19 cellular contexts compared by ENCODE assay signal in the genomic region with DNA sequence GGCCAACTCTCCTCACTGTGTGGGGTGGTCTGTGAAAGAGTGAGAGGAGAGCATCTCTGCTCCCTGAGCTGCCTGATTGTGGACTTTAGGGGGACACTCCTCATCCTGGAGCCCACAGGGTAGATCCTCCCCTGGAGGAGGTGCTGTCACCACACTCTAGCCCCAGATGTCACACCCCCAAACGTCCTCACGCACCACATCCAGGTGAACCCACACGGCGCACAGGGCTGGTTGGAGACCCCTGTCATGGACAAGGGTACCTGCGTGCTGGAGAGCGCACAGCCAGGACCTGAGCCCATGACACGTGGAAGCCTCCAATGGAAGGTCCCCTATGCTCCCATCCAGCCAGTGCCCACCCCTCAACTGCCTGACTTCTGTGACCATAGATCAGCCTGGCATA. TPM values are rescaled to one million over a fixed set of nuclear protein-coding genes. Genes with fewer than 3 reads are reported as not detected.
DNase-seq lines count a peak whose midpoint lies in the region; ATAC-seq, FAIRE-seq and TF ChIP-seq lines count a peak whose summit lies in the region.
"Had no signal": no experiment of that assay in that cellular context is flagged by ENCODE, and none has a peak within 500 bp of the region (broad histone marks: within the 10 kb centered on the region; RNA-seq: fewer than 3 reads in every experiment).

No MANE protein-coding gene starts in this region.

- TF ChIP-seq CTCF in CD14-positive monocyte (IDR thresholded peaks at IDR 0.05): no peak
- TF ChIP-seq CTCF in osteoblast (IDR thresholded peaks at IDR 0.05; ENCODE audit: extremely low read depth, low read depth, low read length): no peak
- no peak for TF ChIP-seq CTCF in Calu3 (IDR thresholded peaks at IDR 0.05; ENCODE audit: unreplicated experiment)

- H3K4me3 Mint-ChIP-seq in CD14-positive monocyte (no peak overlapping the region), Calu3 (ENCODE audit: low read depth, unreplicated experiment) (no peak overlapping the region)
- H3K4me3 Mint-ChIP-seq: CD4-positive, alpha-beta memory T cell had no signal

- H4K20me1 ChIP-seq in osteoblast (ENCODE audit: insufficient read depth, low read length): no peaks in the 10 kb centered on the region

- no peak overlapping the region for H3K4me3 ChIP-seq in osteoblast (ENCODE audit: insufficient read depth, low read length)
- H3K4me3 ChIP-seq: A549, GM23248 had no signal

- H3K9me3 Mint-ChIP-seq in CD14-positive monocyte (peaks cover 0 to 3% (median 0%) of the 10 kb centered on the region in 7 donors), Calu3 (ENCODE audit: low read depth, unreplicated experiment) (no peaks in the 10 kb centered on the region)
- H3K9me3 Mint-ChIP-seq: CD4-positive, alpha-beta memory T cell had no signal

- peaks cover 10% of the 10 kb centered on the region for H3K27me3 ChIP-seq in osteoblast (ENCODE audit: insufficient read depth, low read length)

- CTCF ChIA-PET in Calu3 (lab: Charles Lee): no interaction called here

- H3K36me3 ChIP-seq in osteoblast (ENCODE audit: insufficient read depth, low read length): no peaks in the 10 kb centered on the region

- ATAC-seq in esophagus mucosa: peak; percentile 27
- ATAC-seq: A549 had no signal

- H3K27ac Mint-ChIP-seq in CD14-positive monocyte (no peak overlapping the region), Calu3 (ENCODE audit: unreplicated experiment) (no peak overlapping the region)

- H2AFZ ChIP-seq in osteoblast (ENCODE audit: low read length): no peak overlapping the region
- H2AFZ ChIP-seq: GM23248 had no signal

- H3K4me1 ChIP-seq in osteoblast (ENCODE audit: insufficient read depth, low read length): no peaks in the 10 kb centered on the region
- H3K4me1 ChIP-seq: A549 had no signal

- no peaks in the 10 kb centered on the region for H3K79me2 ChIP-seq in osteoblast (ENCODE audit: insufficient read depth, low read length)

- H3K4me1 Mint-ChIP-seq in CD14-positive monocyte (no peaks in the 10 kb centered on the region), Calu3 (ENCODE audit: low read depth, unreplicated experiment) (peaks cover 13% of the 10 kb centered on the region)
- H3K4me1 Mint-ChIP-seq: CD4-positive, alpha-beta memory T cell had no signal

- intact Hi-C loops in CD14-positive monocyte (cut with micrococcal nuclease): no loop called here
- intact Hi-C loops in Calu3 (cut with micrococcal nuclease; ENCODE audit: unreplicated experiment): no loop called here

- H3K27ac ChIP-seq in osteoblast (ENCODE audit: low read depth, low read length): no peak overlapping the region
- H3K27ac ChIP-seq: 22Rv1, A549, C4-2B, GM23248 had no signal

- H3K36me3 Mint-ChIP-seq in CD14-positive monocyte: no peaks in the 10 kb centered on the region
- H3K36me3 Mint-ChIP-seq in Calu3 (ENCODE audit: insufficient read depth, unreplicated experiment): peaks cover 12% of the 10 kb centered on the region
- H3K36me3 Mint-ChIP-seq: CD4-positive, alpha-beta memory T cell had no signal

- BruUV-seq in Calu3 (replicated peaks; lab: Mats Ljungman, UMichigan): no TSS peak

- no peak overlapping the region for H3K4me2 ChIP-seq in osteoblast (ENCODE audit: insufficient read depth, low read length)
- H3K4me2 ChIP-seq: A549 had no signal

- DNase-seq in activated effector memory CD4-positive, alpha-beta T cell treated with anti-CD3 and anti-CD28 coated beads, Interleukin-2, amount 50 U/mL, for 16 hours: peak; percentile 54
- DNase-seq in activated effector memory CD4-positive, alpha-beta T cell treated with Interleukin-2 at 50 U/mL for 16 hours: no peak
- DNase-seq in CD14-positive monocyte (ENCODE audit: low spot score) (peak; percentile 31), osteoblast (ENCODE audit: insufficient read length, low spot score, missing footprints) (peak; percentile 50), HTR-8/SVneo (ENCODE audit: insufficient read length, low spot score) (no peak), foreskin melanocyte (no peak), Calu3 (no peak)
- DNase-seq: AML-193; CD4-positive, alpha-beta memory T cell; DMS79 treated with DMSO at 0.1 percent for 48 hours; GF-D8; GM23248; HCEC 1CT had no signal

- no peaks in the 10 kb centered on the region for H3K9me3 ChIP-seq in osteoblast (ENCODE audit: low read depth, low read length)
- H3K9me3 ChIP-seq: A549 had no signal

- peaks cover 0 to 1% (median 0%) of the 10 kb centered on the region in 3 donors for H3K27me3 Mint-ChIP-seq in CD14-positive monocyte (ENCODE audit: low read depth in 3 of 3)
- peaks cover 13% of the 10 kb centered on the region for H3K27me3 Mint-ChIP-seq in Calu3 (ENCODE audit: unreplicated experiment)
- H3K27me3 Mint-ChIP-seq: CD4-positive, alpha-beta memory T cell had no signal

- FAIRE-seq in HTR-8/SVneo (lab: Jason Lieb, UNC): no peak
- FAIRE-seq: A549 had no signal

RNA-seq across cellular contexts. Expression of a gene that starts 10.5 kb away (rescaled TPM):
- not detected for polyA plus RNA-seq in CD14-positive monocyte
- not detected for total RNA-seq in esophagus mucosa
- not detected in 2 replicates for total RNA-seq in osteoblast
- not detected in 2 replicates for total RNA-seq in Calu3 (2022)
- total RNA-seq: CD4-positive, alpha-beta memory T cell; GM23248; H4 had no signal
- polyA plus RNA-seq: A549; BJ; CD4-positive, alpha-beta memory T cell; GM23248 had no signal

RNA-seq across cellular contexts. Expression of a gene that starts 16.9 kb away (rescaled TPM):
- not detected for polyA plus RNA-seq in CD14-positive monocyte
- 148 TPM for total RNA-seq in esophagus mucosa
- not detected in 2 replicates for total RNA-seq in osteoblast
- 2.8 and 3.0 TPM in 2 replicates for total RNA-seq in Calu3 (2022)
- total RNA-seq: CD4-positive, alpha-beta memory T cell; GM23248; H4 had no signal
- polyA plus RNA-seq: A549; BJ; CD4-positive, alpha-beta memory T cell; GM23248 had no signal

RNA-seq across cellular contexts. Expression of a gene that starts 27.0 kb away (rescaled TPM):
- polyA plus RNA-seq in CD14-positive monocyte: not detected
- 0.12 TPM for total RNA-seq in esophagus mucosa
- total RNA-seq in osteoblast: under 0.01 TPM in 2 replicates
- not detected in 2 replicates for total RNA-seq in Calu3 (2022)
- total RNA-seq: CD4-positive, alpha-beta memory T cell; H4 had no signal
- polyA plus RNA-seq: A549; BJ; CD4-positive, alpha-beta memory T cell; GM23248 had no signal

RNA-seq across cellular contexts. Expression of a gene that starts 59.1 kb away (rescaled TPM):
- not detected for polyA plus RNA-seq in CD14-positive monocyte
- total RNA-seq in esophagus mucosa: 0.12 TPM
- total RNA-seq in osteoblast: under 0.01 TPM in 1 of 2 replicates, not detected in the other
- 280 and 298 TPM in 2 replicates for total RNA-seq in Calu3 (2022)
- total RNA-seq: CD4-positive, alpha-beta memory T cell had no signal
- polyA plus RNA-seq: CD4-positive, alpha-beta memory T cell had no signal

Comparison
In these comparisons a context has a peak if more than half of its experiments do, and no peak if none do; other contexts are left out.
1. DNase-seq: peak in activated effector memory CD4-positive, alpha-beta T cell treated with anti-CD3 and anti-CD28 coated beads, Interleukin-2, amount 50 U/mL, for 16 hours (single experiment), CD14-positive monocyte (single experiment) and osteoblast (single experiment); none in activated effector memory CD4-positive, alpha-beta T cell treated with Interleukin-2 at 50 U/mL for 16 hours (single experiment), HTR-8/SVneo (single experiment), foreskin melanocyte (single experiment) and Calu3 (single experiment).
2. RNA of a gene that starts 16.9 kb away (total RNA-seq): 148 TPM in esophagus mucosa (single experiment); 2.8 to 3.0 TPM in Calu3 and not detected in osteoblast; every median in the first group is over 10 times any median in the second.